1 cellular context compared by ENCODE assay signal in genomic region chr5:64210866-64211265, GRCh38.
A peak's percentile ranks its signal among the peaks of the same experiment; 100 is the strongest.
TF ChIP-seq lines count a peak whose summit lies in the region.

No MANE protein-coding gene starts in this region.

TF ChIP-seq in H1, 55 proteins besides CTCF, POLR2A, EP300 and RAD21:
- TF ChIP-seq JUND (IDR thresholded peaks at IDR 0.05; ENCODE audit: low read length) = peak; percentile 59; the same call in 1 of the 2 replicates
- 0 out of 2 replicates have a peak, but pooled peaks have one; percentile 59 for TF ChIP-seq JUN (IDR thresholded peaks at IDR 0.05; ENCODE audit: low read depth, low read length)
- no peak for TF ChIP-seq RFX5 (IDR thresholded peaks at IDR 0.05; ENCODE audit: borderline replicate concordance, low read depth, low read length)
- no peak for TF ChIP-seq CBX5 (IDR thresholded peaks at IDR 0.05; ENCODE audit: low read depth, low read length)
- no peak for TF ChIP-seq EZH2 (IDR thresholded peaks at IDR 0.05; ENCODE audit: low read depth, low read length, severe bottlenecking)
- no peak for TF ChIP-seq KDM5A (IDR thresholded peaks at IDR 0.05; ENCODE audit: low read length)
- no peak for TF ChIP-seq ASH2L (IDR thresholded peaks at IDR 0.05; ENCODE audit: low read length)
